In genomic region chr2:239223029-239223329, GRCh38 we compare ENCODE assay signal across 10 cellular contexts.
A peak's percentile ranks its signal among the peaks of the same experiment; 100 is the strongest.
DNase-seq lines count a peak whose midpoint lies in the region; ATAC-seq and TF ChIP-seq lines count a peak whose summit lies in the region.
"Had no signal": no experiment of that assay in that cellular context is flagged by ENCODE, and none has a peak within 500 bp of the region (broad histone marks: within the 10 kb centered on the region; RNA-seq: fewer than 3 reads in every experiment).

No MANE protein-coding gene starts in this region.

- H3K27ac Mint-ChIP-seq in activated CD4-positive, alpha-beta T cell treated with anti-CD3 and anti-CD28 coated beads for 36 hours, result peak overlapping the region; percentile 83
- peak overlapping the region; percentile 41 for H3K27ac Mint-ChIP-seq in memory B cell

- no peaks in the 10 kb centered on the region for H3K9me3 Mint-ChIP-seq in activated CD4-positive, alpha-beta T cell treated with anti-CD3 and anti-CD28 coated beads for 36 hours (ENCODE audit: low read depth)
- no peaks in the 10 kb centered on the region for H3K9me3 Mint-ChIP-seq in memory B cell

- peak overlapping the region in 1 of 2 donors; percentile 55 for H3K4me3 ChIP-seq in ascending aorta
- H3K4me3 ChIP-seq in thymus (ENCODE audit: low read length), result no peak overlapping the region

- H3K27ac ChIP-seq in ascending aorta (peak overlapping the region; percentile 83 to 96), thymus (ENCODE audit: low read depth) (peak overlapping the region; percentile 86)
- H3K27ac ChIP-seq: epithelial cell of prostate had no signal

- POLR2A ChIA-PET in activated CD4-positive, alpha-beta T cell treated with anti-CD3 and anti-CD28 coated beads for 36 hours (lab: Charles Lee), result no interaction called here

- H3K36me3 Mint-ChIP-seq in activated CD4-positive, alpha-beta T cell treated with anti-CD3 and anti-CD28 coated beads for 36 hours (ENCODE audit: low read depth), result peaks cover 2% of the 10 kb centered on the region
- H3K36me3 Mint-ChIP-seq in memory B cell, result no peaks in the 10 kb centered on the region

- DNase-seq in activated CD4-positive, alpha-beta T cell treated with anti-CD3 and anti-CD28 coated beads for 36 hours, result no peak
- no peak for DNase-seq in activated CD4-positive, alpha-beta T cell treated with anti-CD3 and anti-CD28 coated beads, Interleukin-2, amount 50 U/mL, for 48 hours
- DNase-seq in ascending aorta (ENCODE audit: low spot score in 2 of 2) (no peak), memory B cell (ENCODE audit: low spot score in 2 of 2) (no peak), NCI-H82 treated with DMSO at 0.1 percent for 48 hours (lab: John Stamatoyannopoulos, UW; ENCODE audit: unreplicated experiment) (no peak)
- DNase-seq: NCI-H446 had no signal

- intact Hi-C loops in activated CD4-positive, alpha-beta T cell treated with anti-CD3 and anti-CD28 coated beads for 36 hours (cut with DNase I, micrococcal nuclease), result no loop called here
- intact Hi-C loops in ascending aorta (cut with DNase I), result loop anchor here (2.0 to 10.0 kb wide), 5 partner anchors 42 to 1032 kb away; no protein-coding TSS in a partner anchor

- no peak for ATAC-seq in activated CD4-positive, alpha-beta T cell treated with anti-CD3 and anti-CD28 coated beads for 36 hours
- ATAC-seq in memory B cell (ENCODE audit: low read depth), result no peak
- ATAC-seq in HG03460 (IDR thresholded peaks at IDR 0.05; ENCODE audit: unreplicated experiment), result no peak
- ATAC-seq in HG03039 (IDR thresholded peaks at IDR 0.05; ENCODE audit: unreplicated experiment), result no peak

- H3K4me1 ChIP-seq in ascending aorta (peaks cover 24 to 60% of the 10 kb centered on the region in 2 donors), thymus (ENCODE audit: control insufficient read depth, insufficient read depth, low read length) (peaks cover 34% of the 10 kb centered on the region)

- peaks cover 73% of the 10 kb centered on the region for H3K4me1 Mint-ChIP-seq in activated CD4-positive, alpha-beta T cell treated with anti-CD3 and anti-CD28 coated beads for 36 hours
- peaks cover 24% of the 10 kb centered on the region for H3K4me1 Mint-ChIP-seq in memory B cell

- 52% methylated on average over 6 of the region's 6 CpGs for WGBS in thymus

- H3K36me3 ChIP-seq in ascending aorta, result no peaks in the 10 kb centered on the region
- no peaks in the 10 kb centered on the region for H3K36me3 ChIP-seq in thymus (ENCODE audit: control insufficient read depth, insufficient read depth)

- H3K27me3 ChIP-seq in ascending aorta, result no peaks in the 10 kb centered on the region
- no peaks in the 10 kb centered on the region for H3K27me3 ChIP-seq in thymus (ENCODE audit: control insufficient read depth, insufficient read depth)

- no peak overlapping the region for H3K4me3 Mint-ChIP-seq in activated CD4-positive, alpha-beta T cell treated with anti-CD3 and anti-CD28 coated beads for 36 hours
- H3K4me3 Mint-ChIP-seq in memory B cell, result no peak overlapping the region

- H3K9me3 ChIP-seq in ascending aorta (no peaks in the 10 kb centered on the region), thymus (ENCODE audit: control insufficient read depth) (no peaks in the 10 kb centered on the region)

- H3K27me3 Mint-ChIP-seq in activated CD4-positive, alpha-beta T cell treated with anti-CD3 and anti-CD28 coated beads for 36 hours, result no peaks in the 10 kb centered on the region
- H3K27me3 Mint-ChIP-seq in memory B cell, result no peaks in the 10 kb centered on the region

- CTCF ChIA-PET in activated CD4-positive, alpha-beta T cell treated with anti-CD3 and anti-CD28 coated beads for 36 hours (lab: Charles Lee), result no interaction called here

- TF ChIP-seq CTCF in ascending aorta (IDR thresholded peaks at IDR 0.05), result no peak
